Comparison of ENCODE assay signal across 14 cellular contexts in genomic region chr4:128823025-128823661, GRCh38. TPM values are rescaled to one million over a fixed set of nuclear protein-coding genes. Genes with fewer than 3 reads are reported as not detected.
DNase-seq lines count a peak whose midpoint lies in the region; TF ChIP-seq lines count a peak whose summit lies in the region.
"Had no signal": no experiment of that assay in that cellular context is flagged by ENCODE, and none has a peak within 500 bp of the region (broad histone marks: within the 10 kb centered on the region; RNA-seq: fewer than 3 reads in every experiment).

No MANE protein-coding gene starts in this region.

- H3K9me3 ChIP-seq in MM.1S (replicated peaks; ENCODE audit: insufficient read depth, low read length) = no peaks in the 10 kb centered on the region

- H3K9ac ChIP-seq in MM.1S (ENCODE audit: low read length) = no peak overlapping the region

- in situ Hi-C loops in GM13976 (cut with MboI; ENCODE audit: low sequenced_read_pairs, unreplicated experiment) = loop anchor here (10.0 kb wide), 1 partner anchor 272 kb away; the partner anchor contains the start of genes C4orf33 and SCLT1

- H4K20me1 ChIP-seq in MM.1S (ENCODE audit: insufficient read depth, low read length) = peaks cover 46% of the 10 kb centered on the region

- DNase-seq in NCI-H82 (lab: John Stamatoyannopoulos, UW) (peak; percentile 48), NCI-H82 treated with DMSO at 0.1 percent for 48 hours (lab: John Stamatoyannopoulos, UW; ENCODE audit: unreplicated experiment) (no peak), SW 1271 (lab: John Stamatoyannopoulos, UW) (peak; percentile 41 to 55), fibroblast of the aortic adventitia (ENCODE audit: low read depth) (peak; percentile 93), stromal cell of bone marrow (ENCODE audit: low read depth) (peak; percentile 93), MM.1S (no peak), caudate nucleus (lab: John Stamatoyannopoulos, UW) (no peak), GM13976 (ENCODE audit: low spot score) (no peak)
- DNase-seq: activated effector memory CD4-positive, alpha-beta T cell treated with anti-CD3 and anti-CD28 coated beads, Interleukin-2, amount 50 U/mL, for 16 hours; effector CD8-positive, alpha-beta T cell; kidney; NCI-H1417 treated with DMSO at 0.1 percent for 48 hours; stimulated activated CD4-positive, alpha-beta T cell treated with anti-CD3 and anti-CD28 coated beads, Interleukin-4, amount 100 ng/mL, for 1 hour had no signal

- peaks cover 30% of the 10 kb centered on the region for H3F3A ChIP-seq in MM.1S (ENCODE audit: insufficient read depth, low read length)

- 0 out of 2 replicates have a peak, but pooled peaks cover 3% of the 10 kb centered on the region for H3K36me3 ChIP-seq in MM.1S (replicated peaks; ENCODE audit: insufficient read depth, low read length)

- H2AFZ ChIP-seq in MM.1S (ENCODE audit: low read length) = no peak overlapping the region

- peaks cover 100% of the 10 kb centered on the region for H3K79me2 ChIP-seq in MM.1S (ENCODE audit: low read length)

- no peaks in the 10 kb centered on the region for H3K27me3 ChIP-seq in MM.1S (replicated peaks; ENCODE audit: insufficient read depth, low read length)

- H3K9me2 ChIP-seq in MM.1S (replicated peaks; ENCODE audit: insufficient read depth, low read length) = no peaks in the 10 kb centered on the region

- H3K4me3 ChIP-seq in fibroblast of the aortic adventitia (ENCODE audit: low read depth, low read length) (no peak overlapping the region), MM.1S (ENCODE audit: low read length) (no peak overlapping the region)

- no peak overlapping the region for H3K4me2 ChIP-seq in MM.1S (ENCODE audit: low read depth, low read length)

- no peak for TF ChIP-seq CTCF in fibroblast of the aortic adventitia (IDR thresholded peaks at IDR 0.05; ENCODE audit: insufficient read depth, low read length)
- no peak for TF ChIP-seq CTCF in MM.1S (IDR thresholded peaks at IDR 0.05; ENCODE audit: low read length)
- TF ChIP-seq CTCF in GM13976 (IDR thresholded peaks at IDR 0.05; ENCODE audit: borderline replicate concordance, control extremely low read depth, extremely low read depth, insufficient read depth, missing control alignments) = no peak

- no peak overlapping the region for H3K27ac ChIP-seq in MM.1S (ENCODE audit: low read length)
- no peak overlapping the region for H3K27ac ChIP-seq in caudate nucleus (ENCODE audit: low read depth, low read length)
- H3K27ac ChIP-seq: 22Rv1 had no signal

- peaks cover 47% of the 10 kb centered on the region for H3K4me1 ChIP-seq in MM.1S (ENCODE audit: low read length)

RNA-seq across cellular contexts. Expression of gene JADE1, which starts 13.6 kb away (rescaled TPM):
- 20.0 and 25.8 TPM in 2 replicates for total RNA-seq in fibroblast of the aortic adventitia (ENCODE audit: low replicate concordance)

Comparison
In these comparisons a context has a peak if more than half of its experiments do, and no peak if none do; other contexts are left out.
1. DNase-seq: peak in NCI-H82 (single experiment), SW 1271 (2 of 2), fibroblast of the aortic adventitia (single experiment) and stromal cell of bone marrow (single experiment); none in NCI-H82 treated with DMSO at 0.1 percent for 48 hours (single experiment), MM.1S (single experiment), caudate nucleus (0 of 61) and GM13976 (single experiment).